Comparison of ENCODE assay signal across 1 cellular context in the genomic region with DNA sequence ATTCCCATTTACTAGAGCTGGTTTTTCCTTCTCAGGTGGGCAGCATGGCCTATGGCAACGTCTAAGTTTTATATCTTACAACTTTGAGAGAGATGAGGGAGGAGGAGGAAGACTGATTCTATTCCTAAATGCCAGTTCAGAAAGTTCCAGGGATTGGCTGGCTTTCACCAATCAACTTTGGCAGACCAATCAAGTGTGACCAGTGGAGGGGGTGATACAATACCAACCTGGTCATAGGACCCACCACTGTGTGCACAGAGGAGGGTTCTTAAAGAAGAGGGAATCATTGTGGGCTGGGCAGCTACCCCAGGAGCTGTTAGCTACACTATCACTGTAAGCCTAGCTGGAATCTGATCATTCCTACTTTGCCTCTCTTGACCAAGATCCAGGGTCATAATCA.
TF ChIP-seq lines count a peak whose summit lies in the region.

No MANE protein-coding gene starts in this region.

TF ChIP-seq in GM23338, 12 proteins besides CTCF, POLR2A, EP300 and RAD21:
- TF ChIP-seq STAT1 (IDR thresholded peaks at IDR 0.05; ENCODE audit: unreplicated experiment): no peak
- TF ChIP-seq POLR2AphosphoS5 (IDR thresholded peaks at IDR 0.05; ENCODE audit: low read depth): no peak
- TF ChIP-seq EZH2 (IDR thresholded peaks at IDR 0.05; ENCODE audit: low read depth, unreplicated experiment): no peak
- TF ChIP-seq NANOG (IDR thresholded peaks at IDR 0.05; ENCODE audit: borderline replicate concordance): no peak
- no peak for TF ChIP-seq ZNF114 (CRISPR knock-in tag; IDR thresholded peaks at IDR 0.05)
- TF ChIP-seq ZNF331 (CRISPR knock-in tag; IDR thresholded peaks at IDR 0.05; ENCODE audit: low read depth): no peak
